In genomic region chr3:185915642-185916041, GRCh38 we compare ENCODE assay signal across 20 cellular contexts. TPM values are rescaled to one million over a fixed set of nuclear protein-coding genes. Genes with fewer than 3 reads are reported as not detected.
A peak's percentile ranks its signal among the peaks of the same experiment; 100 is the strongest.
DNase-seq lines count a peak whose midpoint lies in the region; ATAC-seq, FAIRE-seq and TF ChIP-seq lines count a peak whose summit lies in the region.
"Had no signal": no experiment of that assay in that cellular context is flagged by ENCODE, and none has a peak within 500 bp of the region (broad histone marks: within the 10 kb centered on the region; RNA-seq: fewer than 3 reads in every experiment).

No MANE protein-coding gene starts in this region.

- peaks cover 2% of the 10 kb centered on the region; the same call in 1 of the 2 replicates for H3K79me2 ChIP-seq in H9 (ENCODE audit: insufficient read depth, low read length)
- H3K79me2 ChIP-seq in K562 (ENCODE audit: control insufficient read depth, insufficient read depth, low read length), result peaks cover 11% of the 10 kb centered on the region; the same call in 2 of the 3 replicates

- H3K4me2 ChIP-seq in H9 (ENCODE audit: insufficient read depth, insufficient read length, low read length) (no peak overlapping the region), K562 (ENCODE audit: insufficient read depth, low read length) (no peak overlapping the region)

- H4K20me1 ChIP-seq in H9 (ENCODE audit: control insufficient read depth, insufficient read depth, insufficient read length) (no peaks in the 10 kb centered on the region), K562 (replicated peaks; ENCODE audit: control insufficient read depth, insufficient read depth, low read length) (peaks cover 3% of the 10 kb centered on the region; the same call in 1 of the 2 replicates)

- H3K36me3 ChIP-seq in K562 (ENCODE audit: control insufficient read depth, insufficient read depth, low read length), result peaks cover 69% of the 10 kb centered on the region

- H3K4me1 ChIP-seq in H9 (ENCODE audit: insufficient read depth, low read length) (no peaks in the 10 kb centered on the region), K562 (replicated peaks in 1 of 2; ENCODE audit: control insufficient read depth in 2 of 2, insufficient read depth in 2 of 2, low read length in 2 of 2) (no peaks in the 10 kb centered on the region)

- H3K27me3 Mint-ChIP-seq in activated CD4-positive, alpha-beta memory T cell treated with anti-CD3 and anti-CD28 coated beads for 36 hours, result no peaks in the 10 kb centered on the region
- no peaks in the 10 kb centered on the region for H3K27me3 Mint-ChIP-seq in activated CD4-positive, alpha-beta memory T cell treated with anti-CD3 and anti-CD28 coated beads, Interleukin-2, amount 10 ng/mL, durations not matched to agents 7 days and 5 days
- H3K27me3 Mint-ChIP-seq in H9 (ENCODE audit: low read depth) (no peaks in the 10 kb centered on the region), natural killer cell (ENCODE audit: low read depth in 2 of 2) (no peaks in the 10 kb centered on the region)
- H3K27me3 Mint-ChIP-seq: B cell had no signal

- no peaks in the 10 kb centered on the region for H3K9me1 ChIP-seq in K562 (ENCODE audit: control insufficient read depth, insufficient read depth, low read length)

- H3K9me3 Mint-ChIP-seq in activated CD4-positive, alpha-beta memory T cell treated with anti-CD3 and anti-CD28 coated beads for 36 hours, result no peaks in the 10 kb centered on the region
- H3K9me3 Mint-ChIP-seq in activated CD4-positive, alpha-beta memory T cell treated with anti-CD3 and anti-CD28 coated beads, Interleukin-2, amount 10 ng/mL, durations not matched to agents 7 days and 5 days, result no peaks in the 10 kb centered on the region
- H3K9me3 Mint-ChIP-seq in H9, result no peaks in the 10 kb centered on the region
- no peaks in the 10 kb centered on the region for H3K9me3 Mint-ChIP-seq in natural killer cell

- no peaks in the 10 kb centered on the region for H3K23me2 ChIP-seq in H9 (ENCODE audit: insufficient read length, low read depth, low read length, poor library complexity, severe bottlenecking)

- no peak overlapping the region for H3K23ac ChIP-seq in H9 (ENCODE audit: insufficient read length, low read depth, low read length)

- in situ Hi-C loops in K562 (cut with MboI), result no loop called here

- H3K4me3 Mint-ChIP-seq in activated CD4-positive, alpha-beta memory T cell treated with anti-CD3 and anti-CD28 coated beads for 36 hours, result no peak overlapping the region
- no peak overlapping the region for H3K4me3 Mint-ChIP-seq in activated CD4-positive, alpha-beta memory T cell treated with anti-CD3 and anti-CD28 coated beads, Interleukin-2, amount 10 ng/mL, durations not matched to agents 7 days and 5 days
- no peak overlapping the region for H3K4me3 Mint-ChIP-seq in H9
- no peak overlapping the region for H3K4me3 Mint-ChIP-seq in natural killer cell
- H3K4me3 Mint-ChIP-seq: B cell had no signal

- no peak overlapping the region for H3K14ac ChIP-seq in H9 (ENCODE audit: insufficient read depth, low read length)

- H3K79me1 ChIP-seq in H9 (ENCODE audit: insufficient read depth, low read depth, low read length, poor library complexity, severe bottlenecking), result peaks cover 6% of the 10 kb centered on the region

- H3K56ac ChIP-seq in H9 (ENCODE audit: insufficient read length, low read depth, low read length), result no peak overlapping the region

- H2BK20ac ChIP-seq in H9 (ENCODE audit: low read depth, low read length, poor library complexity, severe bottlenecking), result no peak overlapping the region

- intact Hi-C loops in activated CD4-positive, alpha-beta memory T cell treated with anti-CD3 and anti-CD28 coated beads for 36 hours (cut with micrococcal nuclease), result no loop called here
- intact Hi-C loops in K562 (cut with micrococcal nuclease), result no loop called here
- intact Hi-C loops in natural killer cell (cut with micrococcal nuclease), result loop anchor here (2.0 kb wide), 1 partner anchor 13 kb away; no protein-coding TSS in a partner anchor

- H3K27ac ChIP-seq in H9 (ENCODE audit: insufficient read length, low read depth, low read length), result no peak overlapping the region
- H3K27ac ChIP-seq in K562 (ENCODE audit: extremely low read depth, low read depth, low read length), result no peak overlapping the region

- H2AK5ac ChIP-seq in H9 (ENCODE audit: insufficient read length, low read length), result no peak overlapping the region

- H2AFZ ChIP-seq in H9 (ENCODE audit: low read length) (no peak overlapping the region), K562 (ENCODE audit: low read depth, low read length) (no peak overlapping the region)

- no peak overlapping the region for H3K4me3 ChIP-seq in K562

- H3K18ac ChIP-seq in H9 (ENCODE audit: insufficient read length, low read depth, low read length), result no peak overlapping the region

- H3K9ac ChIP-seq in H9 (ENCODE audit: extremely low read depth, insufficient read length, low read length), result no peak overlapping the region
- no peak overlapping the region for H3K9ac ChIP-seq in K562 (ENCODE audit: insufficient read depth in 1 of 2, low read depth in 2 of 2, low read length in 2 of 2)

- TF ChIP-seq RAD21 in K562 (CRISPR knock-in tag; conservative IDR thresholded peaks at IDR 0.05 in 1 of 2, IDR thresholded peaks at IDR 0.05 in 1 of 2), result no peak

- POLR2A ChIA-PET in activated CD4-positive, alpha-beta memory T cell treated with anti-CD3 and anti-CD28 coated beads for 36 hours (lab: Charles Lee), result interaction anchor here (1.0 kb wide), 1 partner anchor 19 kb away, joined by 3 read pairs; no protein-coding TSS in a partner anchor
- POLR2A ChIA-PET in activated CD4-positive, alpha-beta memory T cell treated with anti-CD3 and anti-CD28 coated beads, Interleukin-2, amount 10 ng/mL, durations not matched to agents 7 days and 5 days (lab: Charles Lee), result interaction anchor here (5.0 to 11.9 kb wide), 3 partner anchors 11 to 21 kb away, joined by 39 to 113 read pairs (median 44); partner anchors contain the start of gene TRA2B
- POLR2A ChIA-PET in K562 (lab: Yijun Ruan, JAX), result interaction anchor here (0.7 to 4.1 kb wide), 5 partner anchors 9 to 181 kb away, joined by 3 to 48 read pairs (median 9); no protein-coding TSS in a partner anchor

- H3K36me3 Mint-ChIP-seq in activated CD4-positive, alpha-beta memory T cell treated with anti-CD3 and anti-CD28 coated beads for 36 hours, result peaks cover 51% of the 10 kb centered on the region
- peaks cover 67% of the 10 kb centered on the region for H3K36me3 Mint-ChIP-seq in activated CD4-positive, alpha-beta memory T cell treated with anti-CD3 and anti-CD28 coated beads, Interleukin-2, amount 10 ng/mL, durations not matched to agents 7 days and 5 days (ENCODE audit: low read depth)
- H3K36me3 Mint-ChIP-seq in H9 (ENCODE audit: insufficient read depth in 1 of 3, low read depth in 3 of 3), result peaks cover 34 to 69% (median 63%) of the 10 kb centered on the region in 3 experiments
- H3K36me3 Mint-ChIP-seq in natural killer cell, result peaks cover 29% of the 10 kb centered on the region

- WGBS in H9 (ENCODE audit: extremely low coverage, insufficient read length, low lambda C conversion rate), result 100% methylated on average over 1 of the region's 4 CpGs
- WGBS in K562 (ENCODE audit: insufficient coverage, low coverage, missing lambda C conversion rate), result 66% methylated on average over 4 of the region's 4 CpGs

- CTCF ChIA-PET in activated CD4-positive, alpha-beta memory T cell treated with anti-CD3 and anti-CD28 coated beads for 36 hours (lab: Charles Lee), result no interaction called here
- CTCF ChIA-PET in activated CD4-positive, alpha-beta memory T cell treated with anti-CD3 and anti-CD28 coated beads, Interleukin-2, amount 10 ng/mL, durations not matched to agents 7 days and 5 days (lab: Charles Lee), result no interaction called here
- CTCF ChIA-PET in K562 (lab: Yijun Ruan, JAX; ENCODE audit: low intra/inter-chr PET ratio), result no interaction called here

- H4K8ac ChIP-seq in H9 (replicated peaks; ENCODE audit: insufficient read length, low read depth, low read length), result no peak overlapping the region

- no peak overlapping the region for H4K5ac ChIP-seq in H9 (ENCODE audit: insufficient read length, low read depth, low read length)

- H2BK120ac ChIP-seq in H9 (ENCODE audit: low read depth, low read length, poor library complexity, severe bottlenecking), result no peak overlapping the region

- peak; percentile 22 for TF ChIP-seq POLR2A in K562 (conservative IDR thresholded peaks at IDR 0.05)

- H3T11ph ChIP-seq in H9 (ENCODE audit: low read length), result no peak overlapping the region

- TF ChIP-seq EP300 in K562 (IDR thresholded peaks at IDR 0.05; ENCODE audit: low read length), result no peak

- H3K27ac Mint-ChIP-seq in activated CD4-positive, alpha-beta memory T cell treated with anti-CD3 and anti-CD28 coated beads for 36 hours, result peak overlapping the region; percentile 52
- no peak overlapping the region for H3K27ac Mint-ChIP-seq in activated CD4-positive, alpha-beta memory T cell treated with anti-CD3 and anti-CD28 coated beads, Interleukin-2, amount 10 ng/mL, durations not matched to agents 7 days and 5 days
- peak overlapping the region in 2 of 3 experiments; percentile 24 to 97; a peak in 2 of 7 replicates for H3K27ac Mint-ChIP-seq in H9
- H3K27ac Mint-ChIP-seq in natural killer cell, result peak overlapping the region; percentile 73 to 81
- H3K27ac Mint-ChIP-seq: B cell had no signal

- ATAC-seq in K562 (no peak), natural killer cell (no peak), GM18519 (IDR thresholded peaks at IDR 0.05; ENCODE audit: low FRiP score, unreplicated experiment) (no peak), GM21786 (IDR thresholded peaks at IDR 0.05; ENCODE audit: unreplicated experiment) (no peak)
- ATAC-seq: left lobe of liver had no signal

- no peak for TF ChIP-seq CTCF in H9 (conservative IDR thresholded peaks at IDR 0.05)
- no peak for TF ChIP-seq CTCF in K562 (IDR thresholded peaks at IDR 0.05 in 2 of 3, conservative IDR thresholded peaks at IDR 0.05 in 1 of 3; ENCODE audit: insufficient read depth in 2 of 3, low read depth in 1 of 3, low read length in 3 of 3)
- no peak for TF ChIP-seq CTCF in natural killer cell (IDR thresholded peaks at IDR 0.05)

- no peak for DNase-seq in activated CD4-positive, alpha-beta memory T cell treated with anti-CD3 and anti-CD28 coated beads for 36 hours
- no peak for DNase-seq in activated CD4-positive, alpha-beta memory T cell treated with anti-CD3 and anti-CD28 coated beads, Interleukin-2, amount 10 ng/mL, durations not matched to agents 7 days and 5 days
- no peak for DNase-seq in H9
- no peak for DNase-seq in K562 (ENCODE audit: extremely low read depth in 1 of 4, low spot score in 3 of 4)
- DNase-seq in natural killer cell, result no peak
- no peak for DNase-seq in Ammon's horn (ENCODE audit: low spot score)
- DNase-seq: activated CD4-positive, alpha-beta T cell treated with anti-CD3 and anti-CD28 coated beads for 1 hour; activated gamma-delta T cell; midbrain; MM.1S; NCI-H1694; NCI-H69; stimulated activated CD4-positive, alpha-beta T cell treated with anti-CD3 and anti-CD28 coated beads, Interleukin-4, amount 100 ng/mL, for 24 hours; SW 1271 had no signal

- H2BK12ac ChIP-seq in H9 (ENCODE audit: insufficient read length, low read depth, low read length), result no peak overlapping the region

- peaks cover 2% of the 10 kb centered on the region for H3K4me1 Mint-ChIP-seq in activated CD4-positive, alpha-beta memory T cell treated with anti-CD3 and anti-CD28 coated beads for 36 hours (ENCODE audit: low read depth)
- no peaks in the 10 kb centered on the region for H3K4me1 Mint-ChIP-seq in activated CD4-positive, alpha-beta memory T cell treated with anti-CD3 and anti-CD28 coated beads, Interleukin-2, amount 10 ng/mL, durations not matched to agents 7 days and 5 days
- H3K4me1 Mint-ChIP-seq in H9, result peaks cover 0 to 3% of the 10 kb centered on the region in 2 experiments; a peak in 1 of 4 replicates
- H3K4me1 Mint-ChIP-seq in natural killer cell, result peaks cover 22 to 28% of the 10 kb centered on the region in 2 donors
- H3K4me1 Mint-ChIP-seq: B cell had no signal

- H3K9me3 ChIP-seq in H9 (ENCODE audit: control insufficient read depth, low read depth, low read length), result no peaks in the 10 kb centered on the region
- no peaks in the 10 kb centered on the region for H3K9me3 ChIP-seq in K562 (replicated peaks; ENCODE audit: control insufficient read depth, insufficient read depth, low read depth, low read length)

- H2BK5ac ChIP-seq in H9 (ENCODE audit: insufficient read length, low read length), result no peak overlapping the region

- H4K91ac ChIP-seq in H9 (ENCODE audit: insufficient read length, low read depth, low read length), result no peak overlapping the region

- no peak overlapping the region for H3K4ac ChIP-seq in H9 (ENCODE audit: low read depth, low read length)

- H3K27me3 ChIP-seq in H9 (ENCODE audit: insufficient read depth, low read length) (no peaks in the 10 kb centered on the region), K562 (ENCODE audit: control insufficient read depth in 2 of 2, insufficient read depth in 2 of 2, low read length in 2 of 2) (no peaks in the 10 kb centered on the region)

- H2BK15ac ChIP-seq in H9 (ENCODE audit: low read depth, low read length), result no peak overlapping the region

- BruUV-seq in K562 (replicated peaks; lab: Mats Ljungman, UMichigan), result no TSS peak

- FAIRE-seq in K562 (lab: Jason Lieb, UNC), result no peak
- FAIRE-seq: astrocyte, urothelium cell line had no signal

RNA-seq across cellular contexts. Expression of gene TRA2B, which starts 22.2 kb away (rescaled TPM):
- 100 to 1,000 TPM; 184 to 187 TPM for total RNA-seq in activated CD4-positive, alpha-beta memory T cell treated with anti-CD3 and anti-CD28 coated beads for 36 hours
- total RNA-seq in activated CD4-positive, alpha-beta memory T cell treated with anti-CD3 and anti-CD28 coated beads, Interleukin-2, amount 10 ng/mL, durations not matched to agents 7 days and 5 days, result 100 to 1,000 TPM; 194 to 195 TPM
- total RNA-seq in H9 (2021) (344 and 349 TPM in 2 replicates), K562 (2014; rRNA removed) (345 and 451 TPM in 2 replicates), K562 (2014; rRNA removed; fragmentation: Illumina TruSeq; extraction: Trizol) (278 and 286 TPM in 2 replicates), K562 (2015; rRNA removed; fragmentation: Illumina TruSeq; extraction: Trizol) (385 and 411 TPM in 2 replicates), K562 (2021) (244 and 254 TPM in 2 replicates), natural killer cell (100 to 1,000 TPM; 565 to 669 (median 596) TPM)
- 267 and 677 TPM in 2 replicates for total RNA-seq in K562 (2011; cell fraction: chromatin; rRNA removed; ENCODE audit: low replicate concordance)
- total RNA-seq in K562 (2011; cell fraction: nucleolus; rRNA removed), result 155 and 196 TPM in 2 replicates
- 358 and 568 TPM in 2 replicates for total RNA-seq in K562 (2011; cell fraction: nucleoplasm; rRNA removed)
- polyA plus RNA-seq in K562 (2011; rRNA removed) (224 and 295 TPM in 2 replicates), K562 (2014; fragmentation: Illumina TruSeq; extraction: Trizol) (285 and 300 TPM in 2 replicates), K562 (2014; fragmentation: Nextera tagmentation; extraction: Ambion mirVana) (100 to 1,000 TPM; 105 to 132 TPM), K562 (2014; rRNA removed) (260 and 286 TPM in 2 replicates)
- polyA plus RNA-seq in K562 (2011; cell fraction: cytosol; rRNA removed), result 154 and 160 TPM in 2 replicates
- 311 and 318 TPM in 2 replicates for polyA plus RNA-seq in K562 (2011; cell fraction: nucleus; rRNA removed)
- polyA plus RNA-seq in K562 (2012), result 166 and 283 TPM in 2 replicates
- 355 and 364 TPM in 2 replicates for polyA minus RNA-seq in K562 (2011; rRNA and poly(A)+ RNA removed)
- polyA minus RNA-seq in K562 (2011; cell fraction: cytosol; rRNA and poly(A)+ RNA removed), result 218 and 232 TPM in 2 replicates
- 402 and 570 TPM in 2 replicates for polyA minus RNA-seq in K562 (2011; cell fraction: nucleus; rRNA and poly(A)+ RNA removed)
